9 cellular contexts compared by ENCODE assay signal in the genomic region with DNA sequence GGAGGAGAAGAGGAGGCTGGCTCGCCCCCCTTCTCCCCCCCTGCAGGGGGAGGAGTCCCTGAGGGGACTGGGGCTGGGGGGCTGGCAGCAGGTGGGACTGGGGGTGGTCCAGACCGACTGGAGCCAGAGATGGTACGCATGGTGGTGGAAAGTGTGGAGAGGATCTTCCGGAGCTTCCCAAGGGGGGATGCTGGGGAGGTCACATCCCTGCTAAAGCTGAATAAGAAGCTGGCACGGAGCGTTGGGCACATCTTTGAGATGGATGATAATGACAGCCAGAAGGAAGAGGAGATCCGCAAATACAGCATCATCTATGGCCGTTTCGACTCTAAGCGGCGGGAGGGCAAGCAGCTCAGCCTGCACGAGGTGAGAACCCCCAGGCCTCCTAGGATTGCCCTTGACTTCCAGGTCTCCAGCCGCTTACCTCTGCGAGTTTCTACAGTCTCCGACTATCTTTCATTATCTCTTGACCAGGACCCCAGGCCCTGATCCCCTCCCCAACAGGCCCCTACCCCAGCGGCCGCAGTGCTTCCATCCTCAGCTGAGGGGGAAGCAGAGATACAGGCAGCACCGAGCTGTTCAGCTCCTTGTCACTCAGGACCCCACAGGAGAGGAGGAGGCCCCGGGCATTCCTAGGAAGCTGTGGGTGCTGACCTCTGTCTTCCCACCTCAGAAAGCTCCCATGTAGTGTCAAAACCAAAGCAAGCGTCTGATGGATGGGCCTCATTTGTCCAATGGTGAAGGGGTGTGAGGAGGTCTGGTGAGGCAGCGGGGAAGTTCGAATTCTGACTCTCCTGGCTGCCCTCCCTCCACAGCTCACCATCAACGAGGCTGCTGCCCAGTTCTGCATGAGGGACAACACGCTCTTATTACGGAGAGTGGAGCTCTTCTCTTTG. TPM values are rescaled to one million over a fixed set of nuclear protein-coding genes. Genes with fewer than 3 reads are reported as not detected.
DNase-seq lines count a peak whose midpoint lies in the region; ATAC-seq and TF ChIP-seq lines count a peak whose summit lies in the region.
"Had no signal": no experiment of that assay in that cellular context is flagged by ENCODE, and none has a peak within 500 bp of the region (broad histone marks: within the 10 kb centered on the region; RNA-seq: fewer than 3 reads in every experiment).

No MANE protein-coding gene starts in this region.

- H3K4me3 ChIP-seq in suprapubic skin, result peak overlapping the region; percentile 74

- no peak for ATAC-seq in activated CD8-positive, alpha-beta memory T cell treated with anti-CD3 and anti-CD28 coated beads, Interleukin-2, amount 10 ng/mL, durations not matched to agents 7 days and 5 days
- no peak for ATAC-seq in activated naive CD8-positive, alpha-beta T cell treated with anti-CD3 and anti-CD28 coated beads, Interleukin-2, amount 10 ng/mL, durations not matched to agents 7 days and 5 days (ENCODE audit: low read depth)
- ATAC-seq in HG03520 (IDR thresholded peaks at IDR 0.05; ENCODE audit: unreplicated experiment) (no peak), GM21515 (IDR thresholded peaks at IDR 0.05; ENCODE audit: unreplicated experiment) (no peak), HG02759 (IDR thresholded peaks at IDR 0.05; ENCODE audit: unreplicated experiment) (no peak)

- TF ChIP-seq POLR2A in suprapubic skin (IDR thresholded peaks at IDR 0.05), result no peak

- TF ChIP-seq CTCF in suprapubic skin (IDR thresholded peaks at IDR 0.05), result no peak

- H3K36me3 ChIP-seq in suprapubic skin, result peaks cover 54% of the 10 kb centered on the region

- H3K27me3 ChIP-seq in layer of hippocampus (ENCODE audit: control insufficient read depth, insufficient read depth, low read length) (no peaks in the 10 kb centered on the region), suprapubic skin (no peaks in the 10 kb centered on the region)

- H3K27ac ChIP-seq in layer of hippocampus (ENCODE audit: low read depth, low read length) (peak overlapping the region; percentile 8), suprapubic skin (peak overlapping the region; percentile 86)

- TF ChIP-seq EP300 in suprapubic skin (IDR thresholded peaks at IDR 0.05), result no peak

- H3K27ac Mint-ChIP-seq in activated CD8-positive, alpha-beta memory T cell treated with anti-CD3 and anti-CD28 coated beads, Interleukin-2, amount 10 ng/mL, durations not matched to agents 7 days and 5 days, result no peak overlapping the region
- peak overlapping the region; percentile 77 for H3K27ac Mint-ChIP-seq in activated naive CD8-positive, alpha-beta T cell treated with anti-CD3 and anti-CD28 coated beads, Interleukin-2, amount 10 ng/mL, durations not matched to agents 7 days and 5 days

- H3K36me3 Mint-ChIP-seq in activated CD8-positive, alpha-beta memory T cell treated with anti-CD3 and anti-CD28 coated beads, Interleukin-2, amount 10 ng/mL, durations not matched to agents 7 days and 5 days, result peaks cover 2% of the 10 kb centered on the region
- H3K36me3 Mint-ChIP-seq in activated naive CD8-positive, alpha-beta T cell treated with anti-CD3 and anti-CD28 coated beads, Interleukin-2, amount 10 ng/mL, durations not matched to agents 7 days and 5 days, result peaks cover 20% of the 10 kb centered on the region

- peaks cover 74% of the 10 kb centered on the region for H3K4me1 ChIP-seq in suprapubic skin

- H3K4me1 Mint-ChIP-seq in activated CD8-positive, alpha-beta memory T cell treated with anti-CD3 and anti-CD28 coated beads, Interleukin-2, amount 10 ng/mL, durations not matched to agents 7 days and 5 days, result peaks cover 51% of the 10 kb centered on the region
- peaks cover 46% of the 10 kb centered on the region for H3K4me1 Mint-ChIP-seq in activated naive CD8-positive, alpha-beta T cell treated with anti-CD3 and anti-CD28 coated beads, Interleukin-2, amount 10 ng/mL, durations not matched to agents 7 days and 5 days

- DNase-seq in activated CD8-positive, alpha-beta memory T cell treated with anti-CD3 and anti-CD28 coated beads, Interleukin-2, amount 10 ng/mL, durations not matched to agents 7 days and 5 days, result no peak
- no peak for DNase-seq in activated CD8-positive, alpha-beta memory T cell treated with anti-CD3 and anti-CD28 coated beads, Interleukin-2, amount 50 U/mL, for 4 hours
- no peak for DNase-seq in activated naive CD8-positive, alpha-beta T cell treated with anti-CD3 and anti-CD28 coated beads, Interleukin-2, amount 10 ng/mL, durations not matched to agents 7 days and 5 days
- peak in 1 of 2 donors; percentile 49 for DNase-seq in suprapubic skin (ENCODE audit: low spot score in 2 of 2)

- CTCF ChIA-PET in activated CD8-positive, alpha-beta memory T cell treated with anti-CD3 and anti-CD28 coated beads, Interleukin-2, amount 10 ng/mL, durations not matched to agents 7 days and 5 days (lab: Charles Lee), result interaction anchor here (1.1 to 16.0 kb wide), 13 partner anchors 8 to 123 kb away, joined by 3 to 202 read pairs (median 5); a partner anchor contains a TSS

- no peaks in the 10 kb centered on the region for H3K9me3 ChIP-seq in suprapubic skin

- H3K27me3 Mint-ChIP-seq in activated CD8-positive, alpha-beta memory T cell treated with anti-CD3 and anti-CD28 coated beads, Interleukin-2, amount 10 ng/mL, durations not matched to agents 7 days and 5 days, result no peaks in the 10 kb centered on the region
- H3K27me3 Mint-ChIP-seq in activated naive CD8-positive, alpha-beta T cell treated with anti-CD3 and anti-CD28 coated beads, Interleukin-2, amount 10 ng/mL, durations not matched to agents 7 days and 5 days, result no peaks in the 10 kb centered on the region
- H3K27me3 Mint-ChIP-seq: progenitor cell of endocrine pancreas had no signal

- H3K9me3 Mint-ChIP-seq in activated CD8-positive, alpha-beta memory T cell treated with anti-CD3 and anti-CD28 coated beads, Interleukin-2, amount 10 ng/mL, durations not matched to agents 7 days and 5 days (ENCODE audit: low read depth), result no peaks in the 10 kb centered on the region
- no peaks in the 10 kb centered on the region for H3K9me3 Mint-ChIP-seq in activated naive CD8-positive, alpha-beta T cell treated with anti-CD3 and anti-CD28 coated beads, Interleukin-2, amount 10 ng/mL, durations not matched to agents 7 days and 5 days

- peak overlapping the region; percentile 27 for H3K4me3 Mint-ChIP-seq in activated CD8-positive, alpha-beta memory T cell treated with anti-CD3 and anti-CD28 coated beads, Interleukin-2, amount 10 ng/mL, durations not matched to agents 7 days and 5 days
- no peak overlapping the region for H3K4me3 Mint-ChIP-seq in activated naive CD8-positive, alpha-beta T cell treated with anti-CD3 and anti-CD28 coated beads, Interleukin-2, amount 10 ng/mL, durations not matched to agents 7 days and 5 days

- 75% methylated on average over 23 of the region's 25 CpGs for WGBS in suprapubic skin

- POLR2A ChIA-PET in activated naive CD8-positive, alpha-beta T cell treated with anti-CD3 and anti-CD28 coated beads, Interleukin-2, amount 10 ng/mL, durations not matched to agents 7 days and 5 days (lab: Charles Lee), result interaction anchor here (0.8 to 16.0 kb wide), 8 partner anchors 8 to 138 kb away, joined by 3 to 225 read pairs (median 4); a partner anchor contains a TSS

RNA-seq across cellular contexts. Expression of a gene that starts 3.0 kb away (rescaled TPM):
- 10 to 100 TPM in 1 of 2 experiments, 1 to 10 TPM in 1; 10.0 to 31.1 TPM for total RNA-seq in activated CD8-positive, alpha-beta memory T cell treated with anti-CD3 and anti-CD28 coated beads, Interleukin-2, amount 10 ng/mL, durations not matched to agents 7 days and 5 days
- 10 to 100 TPM; 13.1 to 16.1 TPM for total RNA-seq in activated naive CD8-positive, alpha-beta T cell treated with anti-CD3 and anti-CD28 coated beads, Interleukin-2, amount 10 ng/mL, durations not matched to agents 7 days and 5 days
- 10 to 100 TPM; 28.2 to 52.5 (median 36.9) TPM for total RNA-seq in suprapubic skin

RNA-seq across cellular contexts. Expression of a gene that starts 13.3 kb away (rescaled TPM):
- 10 to 100 TPM; 60.5 to 66.1 TPM for total RNA-seq in activated CD8-positive, alpha-beta memory T cell treated with anti-CD3 and anti-CD28 coated beads, Interleukin-2, amount 10 ng/mL, durations not matched to agents 7 days and 5 days
- total RNA-seq in activated naive CD8-positive, alpha-beta T cell treated with anti-CD3 and anti-CD28 coated beads, Interleukin-2, amount 10 ng/mL, durations not matched to agents 7 days and 5 days, result 10 to 100 TPM; 52.9 to 59.6 TPM
- 10 to 100 TPM in 2 of 4 donors, 1 to 10 TPM in 2; 6.5 to 31.2 (median 9.5) TPM for total RNA-seq in suprapubic skin

RNA-seq across cellular contexts. Expression of a gene that starts 19.3 kb away (rescaled TPM):
- total RNA-seq in activated CD8-positive, alpha-beta memory T cell treated with anti-CD3 and anti-CD28 coated beads, Interleukin-2, amount 10 ng/mL, durations not matched to agents 7 days and 5 days, result 100 to 1,000 TPM in 1 of 2 experiments, 10 to 100 TPM in 1; 99.1 to 104 TPM
- 100 to 1,000 TPM; 251 to 263 TPM for total RNA-seq in activated naive CD8-positive, alpha-beta T cell treated with anti-CD3 and anti-CD28 coated beads, Interleukin-2, amount 10 ng/mL, durations not matched to agents 7 days and 5 days
- 100 to 1,000 TPM; 140 to 348 (median 183) TPM for total RNA-seq in suprapubic skin

RNA-seq across cellular contexts. Expression of a gene that starts 36.4 kb away (rescaled TPM):
- under 1 TPM; 0.33 to 0.85 TPM for total RNA-seq in activated CD8-positive, alpha-beta memory T cell treated with anti-CD3 and anti-CD28 coated beads, Interleukin-2, amount 10 ng/mL, durations not matched to agents 7 days and 5 days
- 1 to 10 TPM; 4.9 to 6.1 TPM for total RNA-seq in activated naive CD8-positive, alpha-beta T cell treated with anti-CD3 and anti-CD28 coated beads, Interleukin-2, amount 10 ng/mL, durations not matched to agents 7 days and 5 days
- total RNA-seq in suprapubic skin, result 100 to 1,000 TPM in 2 of 4 donors, 10 to 100 TPM in 2; 83.1 to 149 (median 106) TPM

RNA-seq across cellular contexts. Expression of a gene that starts 42.0 kb away (rescaled TPM):
- 1 to 10 TPM in 1 of 2 experiments, under 1 TPM in 1; 0.82 to 1.5 TPM for total RNA-seq in activated CD8-positive, alpha-beta memory T cell treated with anti-CD3 and anti-CD28 coated beads, Interleukin-2, amount 10 ng/mL, durations not matched to agents 7 days and 5 days
- 1 to 10 TPM; 1.2 to 2.1 TPM for total RNA-seq in activated naive CD8-positive, alpha-beta T cell treated with anti-CD3 and anti-CD28 coated beads, Interleukin-2, amount 10 ng/mL, durations not matched to agents 7 days and 5 days
- total RNA-seq in suprapubic skin, result 1 to 10 TPM in 1 of 4 donors, under 1 TPM in 3; 0.16 to 2.3 (median 0.58) TPM
